1 cellular context compared by ENCODE assay signal in the genomic region with DNA sequence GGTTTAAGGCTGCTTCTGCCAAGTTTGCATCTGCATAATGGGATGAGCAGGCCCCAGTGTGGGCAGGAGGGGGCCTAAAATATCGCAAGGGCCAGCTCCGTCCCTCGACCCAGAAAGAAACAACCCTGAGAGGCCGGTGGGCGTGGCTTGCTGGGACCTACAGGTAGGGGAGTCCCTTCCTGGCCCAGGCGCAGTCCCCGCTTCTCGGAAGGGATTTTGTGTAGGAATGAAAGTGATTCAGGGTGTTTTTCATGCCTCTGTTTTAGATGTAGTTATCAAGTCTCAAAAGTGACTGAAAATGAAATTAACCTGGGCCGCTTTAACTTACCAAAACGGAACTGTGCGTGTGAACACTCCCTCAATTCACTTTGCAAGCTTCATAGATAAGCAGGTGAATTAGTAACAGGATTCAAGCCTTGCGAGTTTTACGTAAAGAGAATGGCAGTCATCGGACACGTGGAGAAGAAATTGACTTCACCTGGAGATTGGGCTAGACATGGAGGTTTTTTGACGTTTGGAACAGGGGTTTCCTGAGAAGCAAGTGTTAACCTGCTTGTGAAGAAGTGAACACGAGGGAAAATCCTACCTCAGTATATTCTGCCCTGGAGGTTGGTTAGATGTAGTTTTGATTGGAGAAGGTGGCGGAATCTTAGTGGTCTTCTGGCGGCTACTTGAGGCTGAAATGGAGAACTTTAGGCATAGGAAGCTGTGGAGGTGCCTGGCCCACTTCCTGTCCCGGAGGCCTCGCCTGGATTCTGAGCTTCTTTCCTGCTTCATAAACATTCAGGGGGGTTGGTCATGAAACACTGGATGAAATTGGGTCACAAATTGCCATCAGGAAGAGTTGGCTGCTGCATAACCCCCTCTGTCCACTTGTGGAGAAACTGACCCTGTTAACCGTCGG.
TF ChIP-seq lines count a peak whose summit lies in the region.

No MANE protein-coding gene starts in this region.

TF ChIP-seq in H1, 55 proteins besides CTCF, POLR2A, EP300 and RAD21:
- TF ChIP-seq NRF1 (IDR thresholded peaks at IDR 0.05; ENCODE audit: low read depth, low read length) (no peak), CBX5 (IDR thresholded peaks at IDR 0.05; ENCODE audit: low read depth, low read length) (no peak)
- TF ChIP-seq, protein P1, sequence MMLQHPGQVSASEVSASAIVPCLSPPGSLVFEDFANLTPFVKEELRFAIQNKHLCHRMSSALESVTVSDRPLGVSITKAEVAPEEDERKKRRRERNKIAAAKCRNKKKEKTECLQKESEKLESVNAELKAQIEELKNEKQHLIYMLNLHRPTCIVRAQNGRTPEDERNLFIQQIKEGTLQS (IDR thresholded peaks at IDR 0.05; ENCODE audit: insufficient read depth, low read depth, low read length): no peak
